Comparison of ENCODE assay signal across 23 cellular contexts in the genomic region with DNA sequence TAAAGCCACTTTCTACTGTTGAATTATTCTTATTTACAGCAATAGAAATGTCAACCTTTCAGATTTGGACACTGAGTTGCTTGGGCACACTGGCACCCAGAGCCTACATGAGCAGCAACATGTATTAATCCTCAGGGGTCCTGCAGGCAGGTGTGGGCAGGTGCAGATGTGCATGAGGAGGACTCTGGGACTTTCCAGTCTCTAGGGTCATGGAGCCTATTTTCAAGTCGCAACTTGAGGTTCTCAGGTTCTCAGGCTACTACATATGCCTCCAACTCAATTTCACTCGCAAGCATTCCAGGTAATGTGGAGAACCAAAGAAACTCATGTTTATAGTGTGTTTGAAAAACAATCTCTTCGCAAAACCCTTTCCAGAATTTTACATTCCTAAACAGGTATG.
"Had no signal": no experiment of that assay in that cellular context is flagged by ENCODE, and none has a peak within 500 bp of the region (broad histone marks: within the 10 kb centered on the region; RNA-seq: fewer than 3 reads in every experiment).

No MANE protein-coding gene starts in this region.

- DNase-seq: activated B cell treated with CpG ODN at 0.5 μM for 24 hours; activated CD4-positive, alpha-beta memory T cell treated with anti-CD3 and anti-CD28 coated beads for 36 hours; activated CD4-positive, alpha-beta T cell treated with anti-CD3 and anti-CD28 coated beads for 1 hour; activated CD4-positive, alpha-beta T cell treated with anti-CD3 and anti-CD28 coated beads, Interleukin-2, amount 10 ng/mL, durations not matched to agents 24 days and 14 days; activated CD8-positive, alpha-beta memory T cell treated with anti-CD3 and anti-CD28 coated beads for 24 hours; activated effector memory CD4-positive, alpha-beta T cell treated with anti-CD3 and anti-CD28 coated beads, Interleukin-2, amount 50 U/mL, for 16 hours; activated naive CD4-positive, alpha-beta T cell treated with Interleukin-2 at 50 U/mL for 16 hours; activated naive CD8-positive, alpha-beta T cell treated with anti-CD3 and anti-CD28 coated beads, Interleukin-2, amount 50 U/mL, for 24 hours; activated T-cell treated with anti-CD3 and anti-CD28 coated beads, Interleukin-2, amount 50 U/mL, for 4 hours; amniotic stem cell; MM.1S; NCI-H1105; NCI-H1436; NCI-H1694 treated with DMSO at 0.1 percent for 48 hours; NCI-H2029 treated with DMSO at 0.1 percent for 48 hours; NCI-H510A treated with DMSO at 0.1 percent for 48 hours; PC-3; T-cell; T-helper 2 cell; T1000 had no signal

- H3K27ac ChIP-seq: ascending aorta, SK-N-MC had no signal

- ATAC-seq: activated naive CD4-positive, alpha-beta T cell treated with anti-CD3 and anti-CD28 coated beads, Interleukin-2, amount 50 U/mL, for 72 hours; activated naive CD8-positive, alpha-beta T cell treated with anti-CD3 and anti-CD28 coated beads, Interleukin-2, amount 50 U/mL, for 24 hours; activated T-cell treated with anti-CD3 and anti-CD28 coated beads, Interleukin-2, amount 50 U/mL, for 4 hours; PC-3; T-cell had no signal

- H3K36me3 ChIP-seq: ascending aorta had no signal

- H3K27me3 ChIP-seq: ascending aorta had no signal

- H3K4me3 ChIP-seq: ascending aorta, SK-N-MC had no signal

- H3K9me3 ChIP-seq: ascending aorta had no signal
